9 cellular contexts compared by ENCODE assay signal in genomic region chrX:134670241-134670811, GRCh38. TPM values are rescaled to one million over a fixed set of nuclear protein-coding genes. Genes with fewer than 3 reads are reported as not detected.
DNase-seq lines count a peak whose midpoint lies in the region; ATAC-seq and TF ChIP-seq lines count a peak whose summit lies in the region.
"Had no signal": no experiment of that assay in that cellular context is flagged by ENCODE, and none has a peak within 500 bp of the region (broad histone marks: within the 10 kb centered on the region; RNA-seq: fewer than 3 reads in every experiment).

No MANE protein-coding gene starts in this region.

- H3K27me3 Mint-ChIP-seq in endodermal cell (ENCODE audit: insufficient read depth): no peaks in the 10 kb centered on the region
- H3K27me3 Mint-ChIP-seq in CD8-positive, alpha-beta T cell (ENCODE audit: low read depth): peaks cover 3% of the 10 kb centered on the region

- 50% methylated on average over 1 of the region's 1 CpG; no CpG with 5 or more reads in 1 of the 2 experiments for WGBS in endodermal cell (ENCODE audit: insufficient coverage in 1 of 2, insufficient read length in 1 of 2), 2 experiments

- no peak overlapping the region for H3K4me3 ChIP-seq in endodermal cell (ENCODE audit: low read length)
- H3K4me3 ChIP-seq in CD8-positive, alpha-beta T cell (ENCODE audit: low read depth, low read length): no peak overlapping the region

- no peak overlapping the region for H3K27ac Mint-ChIP-seq in endodermal cell
- no peak overlapping the region for H3K27ac Mint-ChIP-seq in CD8-positive, alpha-beta T cell

- H3K9me3 Mint-ChIP-seq in endodermal cell: peaks cover 54% of the 10 kb centered on the region
- no peaks in the 10 kb centered on the region for H3K9me3 Mint-ChIP-seq in CD8-positive, alpha-beta T cell

- CTCF ChIA-PET in CD8-positive, alpha-beta T cell (lab: Charles Lee): no interaction called here

- no peak overlapping the region for H3K27ac ChIP-seq in endodermal cell (ENCODE audit: low read depth, low read length)
- no peak overlapping the region for H3K27ac ChIP-seq in CD8-positive, alpha-beta T cell (ENCODE audit: low read depth, low read length)

- no peaks in the 10 kb centered on the region for H3K36me3 ChIP-seq in endodermal cell (ENCODE audit: control insufficient read depth, insufficient read depth, low read length)
- H3K36me3 ChIP-seq in CD8-positive, alpha-beta T cell (ENCODE audit: insufficient read depth, low read length): no peaks in the 10 kb centered on the region

- H3K36me3 Mint-ChIP-seq in endodermal cell (ENCODE audit: low read depth): no peaks in the 10 kb centered on the region
- H3K36me3 Mint-ChIP-seq in CD8-positive, alpha-beta T cell: no peaks in the 10 kb centered on the region

- no peak overlapping the region for H3K9ac ChIP-seq in endodermal cell (ENCODE audit: extremely low read depth, low read length, poor library complexity, severe bottlenecking)

- no peaks in the 10 kb centered on the region for H3K4me1 Mint-ChIP-seq in endodermal cell
- H3K4me1 Mint-ChIP-seq in CD8-positive, alpha-beta T cell (ENCODE audit: low read depth): no peaks in the 10 kb centered on the region

- no peak overlapping the region for H3K4me3 Mint-ChIP-seq in endodermal cell
- H3K4me3 Mint-ChIP-seq in CD8-positive, alpha-beta T cell: no peak overlapping the region

- ATAC-seq in CD8-positive, alpha-beta T cell: no peak

- DNase-seq in EH (ENCODE audit: low read depth): peak; percentile 91
- DNase-seq in NCI-H446 treated with DMSO at 0.1 percent for 48 hours (lab: John Stamatoyannopoulos, UW): peak; percentile 29
- peak; percentile 51 for DNase-seq in endodermal cell
- DNase-seq in non-pigmented ciliary epithelial cell (ENCODE audit: low read depth): peak; percentile 36
- DNase-seq in medulla oblongata (ENCODE audit: extremely low spot score): no peak
- no peak for DNase-seq in pons (ENCODE audit: low spot score)
- DNase-seq in CD8-positive, alpha-beta T cell: no peak
- no peak for DNase-seq in NOMO-1 treated with DMSO at 0.1 percent for 48 hours (lab: John Stamatoyannopoulos, UW; ENCODE audit: unreplicated experiment)
- DNase-seq: effector CD4-positive, alpha-beta T cell had no signal

- H3K27me3 ChIP-seq in endodermal cell (ENCODE audit: control insufficient read depth, insufficient read depth, low read length, poor library complexity, severe bottlenecking): no peaks in the 10 kb centered on the region
- no peaks in the 10 kb centered on the region for H3K27me3 ChIP-seq in CD8-positive, alpha-beta T cell (ENCODE audit: insufficient read depth, low read length)

- TF ChIP-seq CTCF in endodermal cell (conservative IDR thresholded peaks at IDR 0.05): no peak
- TF ChIP-seq CTCF in CD8-positive, alpha-beta T cell (IDR thresholded peaks at IDR 0.05): no peak

- intact Hi-C loops in CD8-positive, alpha-beta T cell (cut with DNase I, micrococcal nuclease): no loop called here

- POLR2A ChIA-PET in CD8-positive, alpha-beta T cell (lab: Charles Lee): no interaction called here

- H3K9me3 ChIP-seq in endodermal cell (ENCODE audit: control insufficient read depth, low read length): no peaks in the 10 kb centered on the region
- no peaks in the 10 kb centered on the region for H3K9me3 ChIP-seq in CD8-positive, alpha-beta T cell (ENCODE audit: low read length)

- H3K4me1 ChIP-seq in endodermal cell (ENCODE audit: control insufficient read depth, insufficient read depth, low read length): no peaks in the 10 kb centered on the region
- H3K4me1 ChIP-seq in CD8-positive, alpha-beta T cell (ENCODE audit: insufficient read depth, low read length): no peaks in the 10 kb centered on the region

RNA-seq across cellular contexts. Expression of gene PLAC1, which starts 12.1 kb away (rescaled TPM):
- not detected for total RNA-seq in endodermal cell
- polyA plus RNA-seq in endodermal cell (2013, experiment 1 of 2): 0.21 TPM
- 0.33 TPM for polyA plus RNA-seq in endodermal cell (2013, experiment 2 of 2)
- total RNA-seq in CD8-positive, alpha-beta T cell: not detected

Comparison
In these comparisons a context has a peak if more than half of its experiments do, and no peak if none do; other contexts are left out.
1. DNase-seq: peak in EH (single experiment), NCI-H446 treated with DMSO at 0.1 percent for 48 hours (single experiment), endodermal cell (single experiment) and non-pigmented ciliary epithelial cell (single experiment); none in medulla oblongata (single experiment), pons (single experiment), CD8-positive, alpha-beta T cell (0 of 7) and NOMO-1 treated with DMSO at 0.1 percent for 48 hours (single experiment).